16 cellular contexts compared by ENCODE assay signal in genomic region chr3:141153679-141153966, GRCh38.
A peak's percentile ranks its signal among the peaks of the same experiment; 100 is the strongest.
DNase-seq lines count a peak whose midpoint lies in the region; ATAC-seq and TF ChIP-seq lines count a peak whose summit lies in the region.
"Had no signal": no experiment of that assay in that cellular context is flagged by ENCODE, and none has a peak within 500 bp of the region (broad histone marks: within the 10 kb centered on the region; RNA-seq: fewer than 3 reads in every experiment).

No MANE protein-coding gene starts in this region.

- no peaks in the 10 kb centered on the region for H3K27me3 ChIP-seq in GM23338 (ENCODE audit: insufficient read depth)
- H3K27me3 ChIP-seq in neural progenitor cell: no peaks in the 10 kb centered on the region
- H3K27me3 ChIP-seq: BLaER1 treated with 17β-estradiol and CSF1 and Interleukin-3, amounts not matched to agents 10 nM and 100 nM had no signal

- H3K9me2 ChIP-seq in GM23338 (ENCODE audit: insufficient read depth): no peaks in the 10 kb centered on the region

- H3K4me2 ChIP-seq in GM23338 (no peak overlapping the region), neural progenitor cell (peak overlapping the region; percentile 46)
- H3K4me2 ChIP-seq: BLaER1 treated with 17β-estradiol and CSF1 and Interleukin-3, amounts not matched to agents 10 nM and 100 nM had no signal

- H2AFZ ChIP-seq in GM23338 (no peak overlapping the region), neural progenitor cell (replicated peaks) (no peak overlapping the region)

- H3F3A ChIP-seq in GM23338 (replicated peaks; ENCODE audit: low read depth) (no peaks in the 10 kb centered on the region), neural progenitor cell (ENCODE audit: low read depth) (peaks cover 13% of the 10 kb centered on the region)

- no peak overlapping the region for H3K27ac Mint-ChIP-seq in GM23338
- H3K27ac Mint-ChIP-seq in neural progenitor cell: no peak overlapping the region
- H3K27ac Mint-ChIP-seq: B cell; CD8-positive, alpha-beta T cell; HFFc6 had no signal

- H4K20me1 ChIP-seq in GM23338 (replicated peaks; ENCODE audit: insufficient read depth): no peaks in the 10 kb centered on the region
- H4K20me1 ChIP-seq in neural progenitor cell (ENCODE audit: low read depth): peaks cover 9% of the 10 kb centered on the region
- H4K20me1 ChIP-seq: BLaER1 treated with 17β-estradiol and CSF1 and Interleukin-3, amounts not matched to agents 10 nM and 100 nM had no signal

- H3K9me3 Mint-ChIP-seq in GM23338 (peaks cover 2% of the 10 kb centered on the region; the same call in 1 of the 3 replicates), neural progenitor cell (peaks cover 5% of the 10 kb centered on the region)
- H3K9me3 Mint-ChIP-seq: CD8-positive, alpha-beta T cell; HFFc6 had no signal

- H3K4me1 ChIP-seq in GM23338 (ENCODE audit: insufficient read depth) (no peaks in the 10 kb centered on the region), neural progenitor cell (peaks cover 14% of the 10 kb centered on the region)
- H3K4me1 ChIP-seq: BLaER1 treated with 17β-estradiol and CSF1 and Interleukin-3, amounts not matched to agents 10 nM and 100 nM had no signal

- TF ChIP-seq CTCF in GM23338 (conservative IDR thresholded peaks at IDR 0.05; ENCODE audit: low read depth in 2 of 2): no peak
- no peak for TF ChIP-seq CTCF in VCaP (conservative IDR thresholded peaks at IDR 0.05)
- no peak for TF ChIP-seq CTCF in neural progenitor cell (IDR thresholded peaks at IDR 0.05)

- no peaks in the 10 kb centered on the region for H3K9me3 ChIP-seq in neural progenitor cell (ENCODE audit: low read depth)

- H3K4me3 ChIP-seq in GM23338: no peak overlapping the region
- H3K4me3 ChIP-seq in neural progenitor cell: no peak overlapping the region
- H3K4me3 ChIP-seq: BLaER1 treated with 17β-estradiol and CSF1 and Interleukin-3, amounts not matched to agents 10 nM and 100 nM had no signal

- H3K4me3 Mint-ChIP-seq in GM23338: no peak overlapping the region
- H3K4me3 Mint-ChIP-seq in neural progenitor cell: no peak overlapping the region
- H3K4me3 Mint-ChIP-seq: B cell; CD8-positive, alpha-beta T cell; HFFc6 had no signal

- H3K79me2 ChIP-seq in GM23338 (replicated peaks; ENCODE audit: insufficient read depth) (no peaks in the 10 kb centered on the region), neural progenitor cell (ENCODE audit: low read depth) (no peaks in the 10 kb centered on the region)

- no peak overlapping the region for H3K9ac ChIP-seq in neural progenitor cell
- H3K9ac ChIP-seq: BLaER1 treated with 17β-estradiol and CSF1 and Interleukin-3, amounts not matched to agents 10 nM and 100 nM had no signal

- H3K27me3 Mint-ChIP-seq in GM23338 (ENCODE audit: insufficient read depth, low read depth, poor library complexity) (peaks cover 3% of the 10 kb centered on the region), neural progenitor cell (ENCODE audit: insufficient read depth, low read depth) (peaks cover 10% of the 10 kb centered on the region)

- ATAC-seq in GM23338: peak; percentile 15; the same call in 1 of the 3 replicates
- ATAC-seq in GM18520 (IDR thresholded peaks at IDR 0.05; ENCODE audit: unreplicated experiment): no peak
- ATAC-seq: CD8-positive, alpha-beta T cell; HCT116 had no signal

- peak; percentile 6 for DNase-seq in NCI-H345 (lab: John Stamatoyannopoulos, UW)
- DNase-seq in NCI-H345 treated with DMSO at 0.1 percent for 48 hours (lab: John Stamatoyannopoulos, UW; ENCODE audit: unreplicated experiment): no peak
- no peak for DNase-seq in GM23338 (ENCODE audit: low spot score)
- DNase-seq in neural progenitor cell (ENCODE audit: low spot score): no peak
- DNase-seq: Calu3; CD8-positive, alpha-beta T cell; GOT3; H7; HFFc6; IMR-90 had no signal

- H3K36me3 Mint-ChIP-seq in GM23338 (ENCODE audit: low read depth): 0 out of 3 replicates have a peak, but pooled peaks cover under 1% of the 10 kb centered on the region
- peaks cover 20% of the 10 kb centered on the region for H3K36me3 Mint-ChIP-seq in neural progenitor cell
- H3K36me3 Mint-ChIP-seq: CD8-positive, alpha-beta T cell had no signal

- no peaks in the 10 kb centered on the region for H3K36me3 ChIP-seq in GM23338 (ENCODE audit: insufficient read depth)
- H3K36me3 ChIP-seq in neural progenitor cell: no peaks in the 10 kb centered on the region
- H3K36me3 ChIP-seq: BLaER1 treated with 17β-estradiol and CSF1 and Interleukin-3, amounts not matched to agents 10 nM and 100 nM had no signal

- H3K4me1 Mint-ChIP-seq in GM23338: peaks cover 11% of the 10 kb centered on the region
- peaks cover 17% of the 10 kb centered on the region for H3K4me1 Mint-ChIP-seq in neural progenitor cell
- H3K4me1 Mint-ChIP-seq: B cell had no signal

- H3K27ac ChIP-seq in GM23338 (ENCODE audit: low read depth) (no peak overlapping the region), VCaP (0 out of 2 replicates have a peak overlapping the region, but pooled peaks have one; percentile 48), neural progenitor cell (no peak overlapping the region)
- H3K27ac ChIP-seq: BLaER1 treated with 17β-estradiol and CSF1 and Interleukin-3, amounts not matched to agents 10 nM and 100 nM; HL-60 had no signal

TF ChIP-seq in GM23338, 12 proteins besides CTCF, POLR2A, EP300 and RAD21:
- no peak for TF ChIP-seq NANOG (IDR thresholded peaks at IDR 0.05; ENCODE audit: borderline replicate concordance)
- no peak for TF ChIP-seq ZNF331 (CRISPR knock-in tag; IDR thresholded peaks at IDR 0.05; ENCODE audit: low read depth)
- no peak for TF ChIP-seq ZNF114 (CRISPR knock-in tag; IDR thresholded peaks at IDR 0.05)
